8 cellular contexts compared by ENCODE assay signal in genomic region chr16:28218109-28218508, GRCh38. TPM values are rescaled to one million over a fixed set of nuclear protein-coding genes. Genes with fewer than 3 reads are reported as not detected.
DNase-seq lines count a peak whose midpoint lies in the region; ATAC-seq and TF ChIP-seq lines count a peak whose summit lies in the region.

No MANE protein-coding gene starts in this region.

- no peak overlapping the region for H3K4me3 ChIP-seq in esophagus squamous epithelium

- H3K9me3 ChIP-seq in esophagus squamous epithelium = no peaks in the 10 kb centered on the region

- H3K36me3 ChIP-seq in esophagus squamous epithelium = no peaks in the 10 kb centered on the region

- no peaks in the 10 kb centered on the region for H3K27me3 ChIP-seq in esophagus squamous epithelium

- intact Hi-C loops in esophagus squamous epithelium (cut with DNase I) = no loop called here

- TF ChIP-seq CTCF in LNCAP (IDR thresholded peaks at IDR 0.05) (peak; percentile 39; the same call in 1 of the 2 replicates), esophagus squamous epithelium (IDR thresholded peaks at IDR 0.05) (peak in 4 of 6 experiments; percentile 8 to 55 (median 28))

- DNase-seq in DMS53 (lab: John Stamatoyannopoulos, UW) = peak; percentile 25
- no peak for DNase-seq in DMS53 treated with DMSO at 0.1 percent for 48 hours (lab: John Stamatoyannopoulos, UW; ENCODE audit: unreplicated experiment)
- DNase-seq in activated CD4-positive, alpha-beta T cell treated with anti-CD3 and anti-CD28 coated beads, Interleukin-2, amount 50 U/mL, for 1 hour = peak; percentile 57
- no peak for DNase-seq in esophagus squamous epithelium (lab: John Stamatoyannopoulos, UW)
- peak; percentile 62 for DNase-seq in stimulated activated CD4-positive, alpha-beta T cell treated with anti-CD3 and anti-CD28 coated beads, Interleukin-15, amount 100 ng/mL, for 24 hours

- H3K27ac ChIP-seq in esophagus squamous epithelium = no peak overlapping the region

- WGBS in esophagus squamous epithelium, 2 donors = 67 to 79% methylated on average over 4 of the region's 4 CpGs

- no peak for TF ChIP-seq POLR2A in esophagus squamous epithelium (IDR thresholded peaks at IDR 0.05)

- H3K4me1 ChIP-seq in esophagus squamous epithelium = no peaks in the 10 kb centered on the region

- no peak for ATAC-seq in GM19467 (IDR thresholded peaks at IDR 0.05; ENCODE audit: unreplicated experiment)
- ATAC-seq in GM19395 (IDR thresholded peaks at IDR 0.05; ENCODE audit: unreplicated experiment) = no peak

RNA-seq across cellular contexts. Expression of gene XPO6, which starts 6.3 kb away (rescaled TPM):
- total RNA-seq in esophagus squamous epithelium = 10 to 100 TPM; 69.0 to 90.8 (median 76.0) TPM

Comparison
In these comparisons a context has a peak if more than half of its experiments do, and no peak if none do; other contexts are left out.
1. DNase-seq: peak in DMS53 (single experiment), activated CD4-positive, alpha-beta T cell treated with anti-CD3 and anti-CD28 coated beads, Interleukin-2, amount 50 U/mL, for 1 hour (single experiment) and stimulated activated CD4-positive, alpha-beta T cell treated with anti-CD3 and anti-CD28 coated beads, Interleukin-15, amount 100 ng/mL, for 24 hours (single experiment); none in DMS53 treated with DMSO at 0.1 percent for 48 hours (single experiment) and esophagus squamous epithelium (single experiment).